12 cellular contexts compared by ENCODE assay signal in the genomic region with DNA sequence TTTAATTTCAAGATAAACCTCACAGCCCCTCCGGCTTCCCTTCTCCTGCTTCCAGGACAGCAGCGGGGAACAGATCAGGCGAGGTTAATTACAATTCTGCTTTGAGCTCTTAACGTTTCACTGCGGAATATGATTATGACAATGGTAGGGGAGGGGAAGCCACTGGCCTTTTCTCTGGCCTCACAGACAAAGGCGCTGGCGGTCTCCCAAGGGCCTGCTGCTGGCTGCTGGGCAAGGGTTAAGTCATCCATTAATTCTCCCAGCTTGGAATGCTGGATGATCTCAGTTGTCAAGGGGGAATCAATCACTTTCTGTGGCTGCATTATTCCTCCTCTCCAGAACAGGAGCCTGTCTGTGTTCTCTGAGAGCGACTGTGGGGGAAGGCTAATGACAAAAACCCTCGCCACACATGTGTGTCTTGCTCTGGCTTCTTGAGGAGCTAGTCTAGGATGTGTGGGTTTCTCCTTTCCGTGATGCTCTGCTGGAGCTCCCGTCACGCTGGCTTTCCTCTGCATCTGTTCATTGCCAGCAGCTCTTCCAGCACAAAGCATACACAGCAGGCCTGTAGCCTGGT.
DNase-seq lines count a peak whose midpoint lies in the region; ATAC-seq and TF ChIP-seq lines count a peak whose summit lies in the region.
"Had no signal": no experiment of that assay in that cellular context is flagged by ENCODE, and none has a peak within 500 bp of the region (broad histone marks: within the 10 kb centered on the region; RNA-seq: fewer than 3 reads in every experiment).

No MANE protein-coding gene starts in this region.

- H3K4me3 ChIP-seq in WERI-Rb-1 (ENCODE audit: low read depth, low read length) (no peak overlapping the region), thymus (ENCODE audit: low read length) (no peak overlapping the region)
- H3K4me3 ChIP-seq: tibial artery had no signal

- WGBS in thymus = 83% methylated on average over 12 of the region's 12 CpGs

- peak overlapping the region; percentile 21 for H3K27ac ChIP-seq in WERI-Rb-1
- peak overlapping the region; percentile 50 for H3K27ac ChIP-seq in thymus (ENCODE audit: low read depth)
- H3K27ac ChIP-seq: tibial artery had no signal

- peaks cover 6% of the 10 kb centered on the region for H3K4me1 ChIP-seq in thymus (ENCODE audit: control insufficient read depth, insufficient read depth, low read length)

- peaks cover 100% of the 10 kb centered on the region for H3K36me3 ChIP-seq in WERI-Rb-1
- no peaks in the 10 kb centered on the region for H3K36me3 ChIP-seq in thymus (ENCODE audit: control insufficient read depth, insufficient read depth)

- DNase-seq in NCI-H748 (lab: John Stamatoyannopoulos, UW; ENCODE audit: unreplicated experiment) (peak; percentile 44), NCI-H748 treated with DMSO at 0.1 percent for 48 hours (lab: John Stamatoyannopoulos, UW) (no peak), WERI-Rb-1 (no peak), kidney glomerular epithelial cell (lab: John Stamatoyannopoulos, UW) (peak; percentile 94), cortex of kidney (lab: John Stamatoyannopoulos, UW) (no peak), HUDEP-2 (lab: John Stamatoyannopoulos, UW; ENCODE audit: unreplicated experiment in 76 of 76) (no peak)
- DNase-seq: activated T-cell treated with anti-CD3 and anti-CD28 coated beads, Interleukin-2, amount 50 U/mL, for 4 hours; NCI-H187 treated with DMSO at 0.1 percent for 48 hours; SW 1271; tibial artery had no signal

- no peak for ATAC-seq in GM19467 (IDR thresholded peaks at IDR 0.05; ENCODE audit: unreplicated experiment)
- ATAC-seq: activated T-cell treated with anti-CD3 and anti-CD28 coated beads, Interleukin-2, amount 50 U/mL, for 4 hours had no signal

- H3K27me3 ChIP-seq in WERI-Rb-1 (ENCODE audit: insufficient read depth, low read depth, severe bottlenecking) = no peaks in the 10 kb centered on the region
- H3K27me3 ChIP-seq in thymus (ENCODE audit: control insufficient read depth, insufficient read depth) = no peaks in the 10 kb centered on the region
- H3K27me3 ChIP-seq: tibial artery had no signal

- TF ChIP-seq CTCF in WERI-Rb-1 (IDR thresholded peaks at IDR 0.05; ENCODE audit: low read depth, low read length) = no peak

- H3K9me3 ChIP-seq in WERI-Rb-1 (ENCODE audit: severe bottlenecking) = no peaks in the 10 kb centered on the region
- no peaks in the 10 kb centered on the region for H3K9me3 ChIP-seq in thymus (ENCODE audit: control insufficient read depth)
- H3K9me3 ChIP-seq: tibial artery had no signal

Comparison
In these comparisons a context has a peak if more than half of its experiments do, and no peak if none do; other contexts are left out.
1. DNase-seq: peak in NCI-H748 (single experiment) and kidney glomerular epithelial cell (single experiment); none in NCI-H748 treated with DMSO at 0.1 percent for 48 hours (single experiment), WERI-Rb-1 (single experiment), cortex of kidney (single experiment) and HUDEP-2 (0 of 76).